In genomic region chrX:11437642-11438379, GRCh38 we compare ENCODE assay signal across 11 cellular contexts.
DNase-seq lines count a peak whose midpoint lies in the region; ATAC-seq and TF ChIP-seq lines count a peak whose summit lies in the region.
"Had no signal": no experiment of that assay in that cellular context is flagged by ENCODE, and none has a peak within 500 bp of the region (broad histone marks: within the 10 kb centered on the region; RNA-seq: fewer than 3 reads in every experiment).

No MANE protein-coding gene starts in this region.

- H3K27me3 ChIP-seq in BLaER1 treated with 17β-estradiol and CSF1 and Interleukin-3, amounts not matched to agents 10 nM and 100 nM: peaks cover 98 to 100% (median 100%) of the 10 kb centered on the region in 11 experiments
- H3K27me3 ChIP-seq in fibroblast of lung (ENCODE audit: control insufficient read depth, insufficient read depth, low read length): no peaks in the 10 kb centered on the region
- H3K27me3 ChIP-seq in neuronal stem cell (ENCODE audit: control insufficient read depth in 3 of 3, insufficient read depth in 3 of 3, low read depth in 1 of 3, low read length in 3 of 3): no peaks in the 10 kb centered on the region

- H4K91ac ChIP-seq in neuronal stem cell (ENCODE audit: low read depth, low read length, poor library complexity): no peak overlapping the region

- no peak overlapping the region for H2BK12ac ChIP-seq in neuronal stem cell (ENCODE audit: low read length)

- peak overlapping the region in 7 of 10 experiments; percentile 2 to 49 (median 26); a peak in 9 of 20 replicates for H3K4me3 ChIP-seq in BLaER1 treated with 17β-estradiol and CSF1 and Interleukin-3, amounts not matched to agents 10 nM and 100 nM
- no peak overlapping the region for H3K4me3 ChIP-seq in fibroblast of lung (replicated peaks in 1 of 4; ENCODE audit: control extremely low read depth in 1 of 4, insufficient read depth in 1 of 4, low read depth in 3 of 4, low read length in 4 of 4)
- no peak overlapping the region for H3K4me3 ChIP-seq in neuronal stem cell (ENCODE audit: low read length in 2 of 2)
- H3K4me3 ChIP-seq: smooth muscle cell had no signal

- no peaks in the 10 kb centered on the region for H3K36me3 ChIP-seq in BLaER1 treated with 17β-estradiol and CSF1 and Interleukin-3, amounts not matched to agents 10 nM and 100 nM
- H3K36me3 ChIP-seq in fibroblast of lung (ENCODE audit: control insufficient read depth, insufficient read depth, low read length) (no peaks in the 10 kb centered on the region), neuronal stem cell (replicated peaks in 1 of 2; ENCODE audit: control insufficient read depth in 2 of 2, insufficient read depth in 2 of 2, low read length in 2 of 2) (no peaks in the 10 kb centered on the region)

- H2AK5ac ChIP-seq in neuronal stem cell (ENCODE audit: low read depth, low read length): no peak overlapping the region

- peaks cover 13 to 54% (median 31%) of the 10 kb centered on the region in 10 experiments; a peak in 19 of 20 replicates for H3K4me1 ChIP-seq in BLaER1 treated with 17β-estradiol and CSF1 and Interleukin-3, amounts not matched to agents 10 nM and 100 nM
- H3K4me1 ChIP-seq in fibroblast of lung (ENCODE audit: control insufficient read depth, extremely low read depth, insufficient read depth, low read length): peaks cover 8% of the 10 kb centered on the region
- no peaks in the 10 kb centered on the region for H3K4me1 ChIP-seq in neuronal stem cell (ENCODE audit: control insufficient read depth in 2 of 2, insufficient read depth in 1 of 2, low read depth in 1 of 2, low read length in 2 of 2)

- 0 out of 22 replicates have a peak, but pooled peaks cover 0 to 12% (median 0%) of the 10 kb centered on the region in 11 experiments for H3K9me3 ChIP-seq in BLaER1 treated with 17β-estradiol and CSF1 and Interleukin-3, amounts not matched to agents 10 nM and 100 nM (replicated peaks in 1 of 11)
- H3K9me3 ChIP-seq in fibroblast of lung (ENCODE audit: control insufficient read depth, insufficient read depth, low read depth, low read length) (no peaks in the 10 kb centered on the region), neuronal stem cell (replicated peaks in 1 of 2; ENCODE audit: control insufficient read depth in 2 of 2, insufficient read depth in 1 of 2, low read depth in 1 of 2, low read length in 2 of 2) (no peaks in the 10 kb centered on the region)

- TF ChIP-seq CTCF in fibroblast of lung (conservative IDR thresholded peaks at IDR 0.05 in 1 of 2, IDR thresholded peaks at IDR 0.05 in 1 of 2; ENCODE audit: low read depth in 1 of 2, low read length in 2 of 2): no peak

- no peak overlapping the region for H3K18ac ChIP-seq in neuronal stem cell (ENCODE audit: low read length)

- DNase-seq in RPMI7951 (ENCODE audit: low read depth) (peak; percentile 24), fibroblast of lung (ENCODE audit: low read depth in 2 of 2) (peak; percentile 53 to 75), neuronal stem cell (ENCODE audit: low spot score) (no peak), T-helper 2 cell (no peak)
- no peak for DNase-seq in activated naive CD4-positive, alpha-beta T cell treated with Interleukin-2 at 50 U/mL for 16 hours
- no peak for DNase-seq in activated CD4-positive, CD25-positive, alpha-beta regulatory T cell (lab: John Stamatoyannopoulos, UW)
- DNase-seq: KBM-7 had no signal

- H3K14ac ChIP-seq in neuronal stem cell (ENCODE audit: low read length): no peak overlapping the region

- no peak overlapping the region for H2BK120ac ChIP-seq in neuronal stem cell (ENCODE audit: low read depth, low read length)

- no peaks in the 10 kb centered on the region for H4K20me1 ChIP-seq in BLaER1 treated with 17β-estradiol and CSF1 and Interleukin-3, amounts not matched to agents 10 nM and 100 nM
- no peaks in the 10 kb centered on the region for H4K20me1 ChIP-seq in fibroblast of lung (ENCODE audit: control insufficient read depth, extremely low read depth, insufficient read depth, low read length)

- no CpG with 5 or more reads among the region's 15 CpGs for WGBS in neuronal stem cell (ENCODE audit: extremely low coverage in 2 of 2, insufficient read length in 2 of 2, insufficient replicate concordance in 1 of 2), 2 donors

- ATAC-seq in HG03108 (IDR thresholded peaks at IDR 0.05; ENCODE audit: unreplicated experiment): no peak

- H2AFZ ChIP-seq in fibroblast of lung (ENCODE audit: low read length) (no peak overlapping the region), neuronal stem cell (ENCODE audit: low read length) (peak overlapping the region; percentile 10)

- H3K27ac ChIP-seq in BLaER1 treated with 17β-estradiol and CSF1 and Interleukin-3, amounts not matched to agents 10 nM and 100 nM: peak overlapping the region in 9 of 11 experiments; percentile 20 to 63 (median 42); a peak in 14 of 22 replicates
- peak overlapping the region; percentile 44 for H3K27ac ChIP-seq in fibroblast of lung (ENCODE audit: insufficient read depth, low read length)
- H3K27ac ChIP-seq in neuronal stem cell (replicated peaks; ENCODE audit: low read length): no peak overlapping the region
- H3K27ac ChIP-seq: C4-2B had no signal

- no peaks in the 10 kb centered on the region for H3K79me2 ChIP-seq in fibroblast of lung (ENCODE audit: control insufficient read depth, insufficient read depth, low read length)

- no peak overlapping the region for H4K8ac ChIP-seq in neuronal stem cell (ENCODE audit: low read depth, low read length)

- H3K23ac ChIP-seq in neuronal stem cell (ENCODE audit: low read depth, low read length, poor library complexity): no peak overlapping the region

- peak overlapping the region in 8 of 11 experiments; percentile 5 to 52 (median 32); a peak in 10 of 22 replicates for H3K9ac ChIP-seq in BLaER1 treated with 17β-estradiol and CSF1 and Interleukin-3, amounts not matched to agents 10 nM and 100 nM
- H3K9ac ChIP-seq in fibroblast of lung (ENCODE audit: insufficient read depth, low read length) (no peak overlapping the region), neuronal stem cell (ENCODE audit: low read depth, low read length, poor library complexity) (no peak overlapping the region)

- H2BK15ac ChIP-seq in neuronal stem cell (ENCODE audit: low read length): no peak overlapping the region

- peak overlapping the region; percentile 59 to 80 (median 68) for H3K4me2 ChIP-seq in BLaER1 treated with 17β-estradiol and CSF1 and Interleukin-3, amounts not matched to agents 10 nM and 100 nM
- peak overlapping the region; percentile 65 for H3K4me2 ChIP-seq in fibroblast of lung (ENCODE audit: extremely low read depth, insufficient read depth, low read length)
- no peak overlapping the region for H3K4me2 ChIP-seq in neuronal stem cell (ENCODE audit: insufficient read depth, low read length, poor library complexity, severe bottlenecking)
- H3K4me2 ChIP-seq: smooth muscle cell had no signal

- H3K4ac ChIP-seq in neuronal stem cell (ENCODE audit: low read length): no peak overlapping the region

- H2BK5ac ChIP-seq in neuronal stem cell (ENCODE audit: low read length): no peak overlapping the region

- H3K79me1 ChIP-seq in neuronal stem cell (ENCODE audit: low read depth, low read length): no peaks in the 10 kb centered on the region

Comparison
In these comparisons a context has a peak if more than half of its experiments do, and no peak if none do; other contexts are left out.
1. H3K4me3 ChIP-seq: peak in BLaER1 treated with 17β-estradiol and CSF1 and Interleukin-3, amounts not matched to agents 10 nM and 100 nM (7 of 10); none in fibroblast of lung (0 of 4) and neuronal stem cell (0 of 2).
2. H3K9ac ChIP-seq: peak in BLaER1 treated with 17β-estradiol and CSF1 and Interleukin-3, amounts not matched to agents 10 nM and 100 nM (8 of 11); none in fibroblast of lung (single experiment) and neuronal stem cell (single experiment).
3. DNase-seq: peak in RPMI7951 (single experiment) and fibroblast of lung (2 of 2); none in neuronal stem cell (single experiment), T-helper 2 cell (0 of 5), activated naive CD4-positive, alpha-beta T cell treated with Interleukin-2 at 50 U/mL for 16 hours (single experiment) and activated CD4-positive, CD25-positive, alpha-beta regulatory T cell (0 of 4).